ENCODE assay signal across 1 cellular context in the genomic region with DNA sequence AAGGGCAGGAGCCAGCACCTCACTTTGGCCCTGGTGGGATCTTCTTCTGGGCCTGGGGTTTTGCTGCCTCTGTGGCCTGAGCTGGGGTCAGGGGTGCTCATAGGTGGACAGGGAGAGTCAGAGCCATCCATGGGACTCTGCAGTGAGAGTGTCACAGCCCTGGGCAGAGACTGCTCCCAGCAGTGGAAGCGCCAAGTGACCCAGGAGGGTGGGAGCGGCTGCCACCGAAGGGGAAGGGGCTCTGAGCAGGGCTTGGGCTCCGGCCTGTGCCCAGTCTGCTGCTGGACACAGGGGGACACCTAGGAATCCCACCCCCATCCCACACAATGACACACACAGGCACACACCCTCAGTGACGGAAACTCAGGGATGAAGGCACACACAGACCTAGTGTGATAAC.
TF ChIP-seq lines count a peak whose summit lies in the region.

No MANE protein-coding gene starts in this region.

TF ChIP-seq in H1, 55 proteins besides CTCF, POLR2A, EP300 and RAD21:
- TF ChIP-seq RFX5 (IDR thresholded peaks at IDR 0.05; ENCODE audit: borderline replicate concordance, low read depth, low read length) (no peak), KDM4A (IDR thresholded peaks at IDR 0.05; ENCODE audit: low read depth, low read length, severe bottlenecking) (no peak), PHF8 (conservative IDR thresholded peaks at IDR 0.05; ENCODE audit: low read depth, low read length) (no peak), JUN (IDR thresholded peaks at IDR 0.05; ENCODE audit: low read depth, low read length) (no peak), SAP30 (IDR thresholded peaks at IDR 0.05; ENCODE audit: insufficient read depth, insufficient replicate concordance, low read length) (no peak), CBX5 (IDR thresholded peaks at IDR 0.05; ENCODE audit: low read depth, low read length) (no peak), BCL11A (IDR thresholded peaks at IDR 0.05; ENCODE audit: low read depth in 2 of 2, low read length in 2 of 2) (no peak), GTF2F1 (IDR thresholded peaks at IDR 0.05; ENCODE audit: borderline replicate concordance, low read depth, low read length) (no peak)
- TF ChIP-seq, protein P1, sequence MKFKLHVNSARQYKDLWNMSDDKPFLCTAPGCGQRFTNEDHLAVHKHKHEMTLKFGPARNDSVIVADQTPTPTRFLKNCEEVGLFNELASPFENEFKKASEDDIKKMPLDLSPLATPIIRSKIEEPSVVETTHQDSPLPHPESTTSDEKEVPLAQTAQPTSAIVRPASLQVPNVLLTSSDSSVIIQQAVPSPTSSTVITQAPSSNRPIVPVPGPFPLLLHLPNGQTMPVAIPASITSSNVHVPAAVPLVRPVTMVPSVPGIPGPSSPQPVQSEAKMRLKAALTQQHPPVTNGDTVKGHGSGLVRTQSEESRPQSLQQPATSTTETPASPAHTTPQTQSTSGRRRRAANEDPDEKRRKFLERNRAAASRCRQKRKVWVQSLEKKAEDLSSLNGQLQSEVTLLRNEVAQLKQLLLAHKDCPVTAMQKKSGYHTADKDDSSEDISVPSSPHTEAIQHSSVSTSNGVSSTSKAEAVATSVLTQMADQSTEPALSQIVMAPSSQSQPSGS (IDR thresholded peaks at IDR 0.05; ENCODE audit: low read length): no peak
- TF ChIP-seq, protein P2, sequence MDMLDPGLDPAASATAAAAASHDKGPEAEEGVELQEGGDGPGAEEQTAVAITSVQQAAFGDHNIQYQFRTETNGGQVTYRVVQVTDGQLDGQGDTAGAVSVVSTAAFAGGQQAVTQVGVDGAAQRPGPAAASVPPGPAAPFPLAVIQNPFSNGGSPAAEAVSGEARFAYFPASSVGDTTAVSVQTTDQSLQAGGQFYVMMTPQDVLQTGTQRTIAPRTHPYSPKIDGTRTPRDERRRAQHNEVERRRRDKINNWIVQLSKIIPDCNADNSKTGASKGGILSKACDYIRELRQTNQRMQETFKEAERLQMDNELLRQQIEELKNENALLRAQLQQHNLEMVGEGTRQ (IDR thresholded peaks at IDR 0.05; ENCODE audit: low read length): no peak
